Comparison of ENCODE assay signal across 1 cellular context in the genomic region with DNA sequence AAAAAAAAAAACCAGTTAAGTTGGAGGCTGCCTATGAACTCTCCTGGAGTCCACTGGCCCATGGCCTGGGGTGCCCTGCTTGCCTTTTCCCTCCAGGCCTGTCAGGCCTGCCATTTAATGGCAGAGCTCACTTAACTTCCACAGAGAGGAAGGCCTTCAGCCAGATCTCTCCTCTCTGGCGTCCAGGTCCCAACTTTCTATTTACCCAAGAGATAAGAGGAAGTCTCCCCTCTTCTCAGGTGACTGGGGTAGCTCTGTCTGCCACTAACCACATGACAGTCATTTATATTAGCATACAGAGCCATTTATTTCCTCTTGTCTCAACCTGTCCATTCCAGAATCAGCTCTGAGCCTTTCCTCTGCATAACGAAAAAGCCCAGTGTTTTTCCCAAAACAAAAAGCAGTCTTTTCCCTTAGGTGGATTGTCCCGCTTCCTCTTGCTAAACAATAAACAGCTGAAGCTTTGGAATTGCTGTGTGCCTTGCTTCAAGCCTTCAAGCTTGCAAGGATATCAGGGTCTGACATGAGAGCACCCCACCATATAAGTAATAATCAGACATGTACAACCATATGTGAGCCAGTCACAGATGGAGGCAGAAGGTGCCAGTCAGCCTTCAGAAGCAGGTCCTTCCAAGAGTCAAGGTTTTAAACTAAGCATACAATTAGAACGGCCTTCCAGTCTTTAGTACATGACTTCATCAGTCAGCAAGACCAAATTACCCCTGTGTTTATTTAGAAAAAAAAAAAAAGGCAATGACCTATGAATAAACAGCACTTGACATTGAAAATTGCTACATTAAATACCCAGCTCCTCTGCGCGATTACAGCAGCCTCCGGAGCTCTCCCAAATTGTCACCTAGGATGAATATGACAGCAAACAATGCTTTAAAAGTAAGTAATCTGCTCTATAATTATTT.
A peak's percentile ranks its signal among the peaks of the same experiment; 100 is the strongest.
TF ChIP-seq lines count a peak whose summit lies in the region.

No MANE protein-coding gene starts in this region.

TF ChIP-seq in K562, 482 proteins besides CTCF, POLR2A, EP300 and RAD21 (continues in another document):
- TF ChIP-seq PRPF4 (IDR thresholded peaks at IDR 0.05; ENCODE audit: insufficient read depth, low read depth, low read length, poor library complexity, severe bottlenecking) (no peak), TCF3 (CRISPR knock-in tag; IDR thresholded peaks at IDR 0.05) (no peak), SIN3A (IDR thresholded peaks at IDR 0.05; ENCODE audit: borderline replicate concordance in 2 of 2, control insufficient read depth in 1 of 2, low read depth in 2 of 2, low read length in 2 of 2) (no peak), POLR2AphosphoS2 (IDR thresholded peaks at IDR 0.05; ENCODE audit: low read length) (no peak), HMG20A (CRISPR knock-in tag; conservative IDR thresholded peaks at IDR 0.05) (no peak), ZSCAN29 (IDR thresholded peaks at IDR 0.05) (no peak), ZNF184 (CRISPR knock-in tag; IDR thresholded peaks at IDR 0.05) (no peak), THRA (IDR thresholded peaks at IDR 0.05) (no peak), CXXC5 (CRISPR knock-in tag; IDR thresholded peaks at IDR 0.05) (0 out of 2 replicates have a peak, but pooled peaks have one; percentile 21), TAF7 (tag; IDR thresholded peaks at IDR 0.05) (no peak), HMGN3 (IDR thresholded peaks at IDR 0.05; ENCODE audit: borderline replicate concordance, extremely low read depth, insufficient read length, low read depth, low read length) (no peak), MTA2 (IDR thresholded peaks at IDR 0.05; ENCODE audit: low read depth) (no peak), ZNF384 (IDR thresholded peaks at IDR 0.05; ENCODE audit: low read depth, low read length) (no peak), HES1 (IDR thresholded peaks at IDR 0.05; ENCODE audit: low read depth) (no peak), FOXP1 (CRISPR knock-in tag; IDR thresholded peaks at IDR 0.05) (no peak), HSF4 (CRISPR knock-in tag; IDR thresholded peaks at IDR 0.05; ENCODE audit: borderline replicate concordance) (no peak), ZKSCAN1 (IDR thresholded peaks at IDR 0.05; ENCODE audit: low read depth, low read length) (no peak), TRIM28 (IDR thresholded peaks at IDR 0.05) (no peak), TCF7 (IDR thresholded peaks at IDR 0.05; ENCODE audit: borderline replicate concordance) (no peak), ZNF23 (CRISPR knock-in tag; IDR thresholded peaks at IDR 0.05) (no peak), RFX1 (IDR thresholded peaks at IDR 0.05) (no peak), ZBTB2 (IDR thresholded peaks at IDR 0.05) (no peak), TCFL5 (CRISPR knock-in tag; conservative IDR thresholded peaks at IDR 0.05) (no peak), SP2 (IDR thresholded peaks at IDR 0.05; ENCODE audit: extremely low read depth, low read depth, low read length, poor library complexity, severe bottlenecking) (no peak), SMARCE1 (IDR thresholded peaks at IDR 0.05) (peak; percentile 17; the same call in 1 of the 2 replicates), ZEB2 (IDR thresholded peaks at IDR 0.05) (peak; percentile 51; the same call in 1 of the 2 replicates), HNRNPL (IDR thresholded peaks at IDR 0.05; ENCODE audit: low read depth, low read length) (no peak), SOX6 (IDR thresholded peaks at IDR 0.05) (peak; percentile 49; the same call in 1 of the 2 replicates), ZNF449 (CRISPR knock-in tag; IDR thresholded peaks at IDR 0.05) (no peak), NCOA4 (IDR thresholded peaks at IDR 0.05; ENCODE audit: partially characterized antibody) (no peak), EHMT2 (IDR thresholded peaks at IDR 0.05) (no peak), TRIM24 (IDR thresholded peaks at IDR 0.05) (no peak), GTF2A2 (tag; IDR thresholded peaks at IDR 0.05) (no peak), FOS (IDR thresholded peaks at IDR 0.05; ENCODE audit: extremely low read depth, insufficient read length) (no peak), CHD4 (IDR thresholded peaks at IDR 0.05; ENCODE audit: insufficient read depth, insufficient replicate concordance, low read depth, low read length, poor library complexity, severe bottlenecking) (no peak), ZNF644 (tag; IDR thresholded peaks at IDR 0.05; ENCODE audit: low read depth) (no peak), POLR2AphosphoS5 (IDR thresholded peaks at IDR 0.05; ENCODE audit: control insufficient read depth, insufficient read depth, low read depth, low read length) (no peak), ZNF280B (CRISPR knock-in tag; IDR thresholded peaks at IDR 0.05) (no peak), NCOR1 (IDR thresholded peaks at IDR 0.05) (no peak), CREB3 (tag; conservative IDR thresholded peaks at IDR 0.05; ENCODE audit: low read depth) (no peak), MBD2 (IDR thresholded peaks at IDR 0.05; ENCODE audit: borderline replicate concordance, low read depth) (no peak), ZBTB8A (IDR thresholded peaks at IDR 0.05; ENCODE audit: partially characterized antibody) (no peak), SIN3B (IDR thresholded peaks at IDR 0.05; ENCODE audit: low read depth) (no peak), FUS (optimal IDR thresholded peaks at IDR 0.05; ENCODE audit: low read depth, low read length) (no peak), U2AF2 (optimal IDR thresholded peaks at IDR 0.05; ENCODE audit: low read depth, low read length) (no peak), THAP12 (CRISPR knock-in tag; IDR thresholded peaks at IDR 0.05) (no peak), SETDB1 (IDR thresholded peaks at IDR 0.05; ENCODE audit: low read length) (no peak), ATF4 (CRISPR knock-in tag; IDR thresholded peaks at IDR 0.05) (no peak)
- TF ChIP-seq, protein P1, sequence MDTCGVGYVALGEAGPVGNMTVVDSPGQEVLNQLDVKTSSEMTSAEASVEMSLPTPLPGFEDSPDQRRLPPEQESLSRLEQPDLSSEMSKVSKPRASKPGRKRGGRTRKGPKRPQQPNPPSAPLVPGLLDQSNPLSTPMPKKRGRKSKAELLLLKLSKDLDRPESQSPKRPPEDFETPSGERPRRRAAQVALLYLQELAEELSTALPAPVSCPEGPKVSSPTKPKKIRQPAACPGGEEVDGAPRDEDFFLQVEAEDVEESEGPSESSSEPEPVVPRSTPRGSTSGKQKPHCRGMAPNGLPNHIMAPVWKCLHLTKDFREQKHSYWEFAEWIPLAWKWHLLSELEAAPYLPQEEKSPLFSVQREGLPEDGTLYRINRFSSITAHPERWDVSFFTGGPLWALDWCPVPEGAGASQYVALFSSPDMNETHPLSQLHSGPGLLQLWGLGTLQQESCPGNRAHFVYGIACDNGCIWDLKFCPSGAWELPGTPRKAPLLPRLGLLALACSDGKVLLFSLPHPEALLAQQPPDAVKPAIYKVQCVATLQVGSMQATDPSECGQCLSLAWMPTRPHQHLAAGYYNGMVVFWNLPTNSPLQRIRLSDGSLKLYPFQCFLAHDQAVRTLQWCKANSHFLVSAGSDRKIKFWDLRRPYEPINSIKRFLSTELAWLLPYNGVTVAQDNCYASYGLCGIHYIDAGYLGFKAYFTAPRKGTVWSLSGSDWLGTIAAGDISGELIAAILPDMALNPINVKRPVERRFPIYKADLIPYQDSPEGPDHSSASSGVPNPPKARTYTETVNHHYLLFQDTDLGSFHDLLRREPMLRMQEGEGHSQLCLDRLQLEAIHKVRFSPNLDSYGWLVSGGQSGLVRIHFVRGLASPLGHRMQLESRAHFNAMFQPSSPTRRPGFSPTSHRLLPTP (IDR thresholded peaks at IDR 0.05; ENCODE audit: borderline replicate concordance, extremely low read depth, insufficient read length): no peak
- TF ChIP-seq, protein P2, sequence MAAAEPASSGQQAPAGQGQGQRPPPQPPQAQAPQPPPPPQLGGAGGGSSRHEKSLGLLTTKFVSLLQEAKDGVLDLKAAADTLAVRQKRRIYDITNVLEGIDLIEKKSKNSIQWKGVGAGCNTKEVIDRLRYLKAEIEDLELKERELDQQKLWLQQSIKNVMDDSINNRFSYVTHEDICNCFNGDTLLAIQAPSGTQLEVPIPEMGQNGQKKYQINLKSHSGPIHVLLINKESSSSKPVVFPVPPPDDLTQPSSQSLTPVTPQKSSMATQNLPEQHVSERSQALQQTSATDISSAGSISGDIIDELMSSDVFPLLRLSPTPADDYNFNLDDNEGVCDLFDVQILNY (CRISPR knock-in tag; IDR thresholded peaks at IDR 0.05): no peak
- TF ChIP-seq, protein P3, sequence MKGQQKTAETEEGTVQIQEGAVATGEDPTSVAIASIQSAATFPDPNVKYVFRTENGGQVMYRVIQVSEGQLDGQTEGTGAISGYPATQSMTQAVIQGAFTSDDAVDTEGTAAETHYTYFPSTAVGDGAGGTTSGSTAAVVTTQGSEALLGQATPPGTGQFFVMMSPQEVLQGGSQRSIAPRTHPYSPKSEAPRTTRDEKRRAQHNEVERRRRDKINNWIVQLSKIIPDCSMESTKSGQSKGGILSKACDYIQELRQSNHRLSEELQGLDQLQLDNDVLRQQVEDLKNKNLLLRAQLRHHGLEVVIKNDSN (CRISPR knock-in tag; IDR thresholded peaks at IDR 0.05): no peak
